1 cellular context compared by ENCODE assay signal in the genomic region with DNA sequence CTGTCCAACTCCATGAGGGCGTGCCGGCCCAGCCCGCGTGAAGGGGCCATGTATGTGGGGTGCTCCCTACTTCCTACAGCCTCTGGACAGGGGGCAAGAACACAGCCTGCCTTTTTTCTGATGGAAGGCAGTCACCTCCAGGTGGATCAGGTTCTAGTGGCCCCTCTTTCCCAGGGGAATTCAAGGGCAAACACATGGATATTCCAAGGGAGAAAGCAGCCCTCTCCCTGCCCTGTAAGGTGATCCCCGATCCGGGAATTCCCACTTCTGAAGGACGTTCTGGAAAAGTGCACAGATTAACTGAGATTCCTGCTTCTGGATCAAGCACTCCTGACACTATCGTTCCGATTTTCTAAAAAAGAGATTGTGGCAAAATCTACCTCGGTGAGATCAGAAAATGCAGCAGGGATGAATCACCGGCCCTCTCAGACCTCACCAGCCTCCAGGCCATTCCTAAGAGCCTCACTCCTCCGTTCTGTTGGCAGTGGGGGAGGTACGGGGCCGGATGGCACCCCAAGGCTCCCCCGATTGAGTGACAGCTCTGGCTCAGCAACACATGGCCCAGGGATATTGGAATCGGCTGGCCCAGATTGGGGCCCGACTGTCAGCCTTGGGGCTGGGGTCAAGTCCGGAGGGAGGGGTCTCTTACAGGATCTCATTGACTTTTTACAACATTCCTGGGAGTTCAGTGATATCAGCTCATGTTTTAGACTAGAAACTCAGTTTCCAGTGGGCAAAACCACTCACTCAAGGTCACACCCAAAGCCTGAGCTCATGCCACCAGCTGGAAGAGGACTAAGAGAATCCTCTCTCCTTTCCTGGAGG.
TF ChIP-seq lines count a peak whose summit lies in the region.

No MANE protein-coding gene starts in this region.

TF ChIP-seq in HepG2, 621 proteins besides CTCF, POLR2A, EP300 and RAD21 (continues in another document):
- TF ChIP-seq ZNF432 (CRISPR knock-in tag; IDR thresholded peaks at IDR 0.05; ENCODE audit: borderline replicate concordance) (no peak), ZNF121 (CRISPR knock-in tag; IDR thresholded peaks at IDR 0.05) (no peak; the same call in 1 of the 2 replicates), POLR2AphosphoS2 (IDR thresholded peaks at IDR 0.05; ENCODE audit: low read depth, low read length) (no peak), IRX3 (CRISPR knock-in tag; IDR thresholded peaks at IDR 0.05; ENCODE audit: borderline replicate concordance, low read depth) (no peak), ZNF747 (CRISPR knock-in tag; IDR thresholded peaks at IDR 0.05; ENCODE audit: borderline replicate concordance) (no peak; the same call in 1 of the 2 replicates), ZNF547 (CRISPR knock-in tag; IDR thresholded peaks at IDR 0.05) (0 out of 2 replicates have a peak, but pooled peaks have one; percentile 79), ZFY (CRISPR knock-in tag; IDR thresholded peaks at IDR 0.05) (no peak), ZNF703 (CRISPR knock-in tag; IDR thresholded peaks at IDR 0.05; ENCODE audit: borderline replicate concordance) (no peak), ZSCAN31 (CRISPR knock-in tag; IDR thresholded peaks at IDR 0.05; ENCODE audit: low read depth) (peak; percentile 12; the same call in 1 of the 2 replicates), HNRNPH1 (optimal IDR thresholded peaks at IDR 0.05; ENCODE audit: low read depth, low read length) (no peak), CBX1 (IDR thresholded peaks at IDR 0.05; ENCODE audit: low read depth) (no peak), ZFP82 (CRISPR knock-in tag; IDR thresholded peaks at IDR 0.05; ENCODE audit: borderline replicate concordance) (no peak; the same call in 1 of the 2 replicates), ZNF550 (CRISPR knock-in tag; IDR thresholded peaks at IDR 0.05; ENCODE audit: borderline replicate concordance) (no peak), ZNF75D (CRISPR knock-in tag; IDR thresholded peaks at IDR 0.05; ENCODE audit: borderline replicate concordance) (no peak), ZNF326 (CRISPR knock-in tag; IDR thresholded peaks at IDR 0.05; ENCODE audit: borderline replicate concordance) (no peak)
- TF ChIP-seq, protein P1, sequence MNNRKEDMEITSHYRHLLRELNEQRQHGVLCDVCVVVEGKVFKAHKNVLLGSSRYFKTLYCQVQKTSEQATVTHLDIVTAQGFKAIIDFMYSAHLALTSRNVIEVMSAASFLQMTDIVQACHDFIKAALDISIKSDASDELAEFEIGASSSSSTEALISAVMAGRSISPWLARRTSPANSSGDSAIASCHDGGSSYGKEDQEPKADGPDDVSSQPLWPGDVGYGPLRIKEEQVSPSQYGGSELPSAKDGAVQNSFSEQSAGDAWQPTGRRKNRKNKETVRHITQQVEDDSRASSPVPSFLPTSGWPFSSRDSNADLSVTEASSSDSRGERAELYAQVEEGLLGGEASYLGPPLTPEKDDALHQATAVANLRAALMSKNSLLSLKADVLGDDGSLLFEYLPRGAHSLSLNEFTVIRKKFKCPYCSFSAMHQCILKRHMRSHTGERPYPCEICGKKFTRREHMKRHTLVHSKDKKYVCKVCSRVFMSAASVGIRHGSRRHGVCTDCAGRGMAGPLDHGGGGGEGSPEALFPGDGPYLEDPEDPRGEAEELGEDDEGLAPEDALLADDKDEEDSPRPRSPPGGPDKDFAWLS (CRISPR knock-in tag; IDR thresholded peaks at IDR 0.05; ENCODE audit: borderline replicate concordance), result 0 out of 2 replicates have a peak, but pooled peaks have one; percentile 4
- TF ChIP-seq, protein P2, sequence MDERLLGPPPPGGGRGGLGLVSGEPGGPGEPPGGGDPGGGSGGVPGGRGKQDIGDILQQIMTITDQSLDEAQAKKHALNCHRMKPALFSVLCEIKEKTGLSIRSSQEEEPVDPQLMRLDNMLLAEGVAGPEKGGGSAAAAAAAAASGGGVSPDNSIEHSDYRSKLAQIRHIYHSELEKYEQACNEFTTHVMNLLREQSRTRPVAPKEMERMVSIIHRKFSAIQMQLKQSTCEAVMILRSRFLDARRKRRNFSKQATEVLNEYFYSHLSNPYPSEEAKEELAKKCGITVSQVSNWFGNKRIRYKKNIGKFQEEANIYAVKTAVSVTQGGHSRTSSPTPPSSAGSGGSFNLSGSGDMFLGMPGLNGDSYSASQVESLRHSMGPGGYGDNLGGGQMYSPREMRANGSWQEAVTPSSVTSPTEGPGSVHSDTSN (CRISPR knock-in tag; IDR thresholded peaks at IDR 0.05), result peak; percentile 77
- TF ChIP-seq, protein P3, sequence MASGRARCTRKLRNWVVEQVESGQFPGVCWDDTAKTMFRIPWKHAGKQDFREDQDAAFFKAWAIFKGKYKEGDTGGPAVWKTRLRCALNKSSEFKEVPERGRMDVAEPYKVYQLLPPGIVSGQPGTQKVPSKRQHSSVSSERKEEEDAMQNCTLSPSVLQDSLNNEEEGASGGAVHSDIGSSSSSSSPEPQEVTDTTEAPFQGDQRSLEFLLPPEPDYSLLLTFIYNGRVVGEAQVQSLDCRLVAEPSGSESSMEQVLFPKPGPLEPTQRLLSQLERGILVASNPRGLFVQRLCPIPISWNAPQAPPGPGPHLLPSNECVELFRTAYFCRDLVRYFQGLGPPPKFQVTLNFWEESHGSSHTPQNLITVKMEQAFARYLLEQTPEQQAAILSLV (CRISPR knock-in tag; IDR thresholded peaks at IDR 0.05; ENCODE audit: borderline replicate concordance), result no peak
- TF ChIP-seq, protein P4, sequence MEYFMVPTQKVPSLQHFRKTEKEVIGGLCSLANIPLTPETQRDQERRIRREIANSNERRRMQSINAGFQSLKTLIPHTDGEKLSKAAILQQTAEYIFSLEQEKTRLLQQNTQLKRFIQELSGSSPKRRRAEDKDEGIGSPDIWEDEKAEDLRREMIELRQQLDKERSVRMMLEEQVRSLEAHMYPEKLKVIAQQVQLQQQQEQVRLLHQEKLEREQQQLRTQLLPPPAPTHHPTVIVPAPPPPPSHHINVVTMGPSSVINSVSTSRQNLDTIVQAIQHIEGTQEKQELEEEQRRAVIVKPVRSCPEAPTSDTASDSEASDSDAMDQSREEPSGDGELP (IDR thresholded peaks at IDR 0.05; ENCODE audit: borderline replicate concordance, low read depth), result no peak
- TF ChIP-seq, protein P5, sequence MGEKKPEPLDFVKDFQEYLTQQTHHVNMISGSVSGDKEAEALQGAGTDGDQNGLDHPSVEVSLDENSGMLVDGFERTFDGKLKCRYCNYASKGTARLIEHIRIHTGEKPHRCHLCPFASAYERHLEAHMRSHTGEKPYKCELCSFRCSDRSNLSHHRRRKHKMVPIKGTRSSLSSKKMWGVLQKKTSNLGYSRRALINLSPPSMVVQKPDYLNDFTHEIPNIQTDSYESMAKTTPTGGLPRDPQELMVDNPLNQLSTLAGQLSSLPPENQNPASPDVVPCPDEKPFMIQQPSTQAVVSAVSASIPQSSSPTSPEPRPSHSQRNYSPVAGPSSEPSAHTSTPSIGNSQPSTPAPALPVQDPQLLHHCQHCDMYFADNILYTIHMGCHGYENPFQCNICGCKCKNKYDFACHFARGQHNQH (CRISPR knock-in tag; IDR thresholded peaks at IDR 0.05), result no peak
- TF ChIP-seq, protein P6, sequence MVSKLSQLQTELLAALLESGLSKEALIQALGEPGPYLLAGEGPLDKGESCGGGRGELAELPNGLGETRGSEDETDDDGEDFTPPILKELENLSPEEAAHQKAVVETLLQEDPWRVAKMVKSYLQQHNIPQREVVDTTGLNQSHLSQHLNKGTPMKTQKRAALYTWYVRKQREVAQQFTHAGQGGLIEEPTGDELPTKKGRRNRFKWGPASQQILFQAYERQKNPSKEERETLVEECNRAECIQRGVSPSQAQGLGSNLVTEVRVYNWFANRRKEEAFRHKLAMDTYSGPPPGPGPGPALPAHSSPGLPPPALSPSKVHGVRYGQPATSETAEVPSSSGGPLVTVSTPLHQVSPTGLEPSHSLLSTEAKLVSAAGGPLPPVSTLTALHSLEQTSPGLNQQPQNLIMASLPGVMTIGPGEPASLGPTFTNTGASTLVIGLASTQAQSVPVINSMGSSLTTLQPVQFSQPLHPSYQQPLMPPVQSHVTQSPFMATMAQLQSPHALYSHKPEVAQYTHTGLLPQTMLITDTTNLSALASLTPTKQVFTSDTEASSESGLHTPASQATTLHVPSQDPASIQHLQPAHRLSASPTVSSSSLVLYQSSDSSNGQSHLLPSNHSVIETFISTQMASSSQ (IDR thresholded peaks at IDR 0.05; ENCODE audit: low read depth), result no peak
- TF ChIP-seq, protein P6 (CRISPR knock-in tag; IDR thresholded peaks at IDR 0.05; ENCODE audit: borderline replicate concordance), result no peak
- TF ChIP-seq, protein P7, sequence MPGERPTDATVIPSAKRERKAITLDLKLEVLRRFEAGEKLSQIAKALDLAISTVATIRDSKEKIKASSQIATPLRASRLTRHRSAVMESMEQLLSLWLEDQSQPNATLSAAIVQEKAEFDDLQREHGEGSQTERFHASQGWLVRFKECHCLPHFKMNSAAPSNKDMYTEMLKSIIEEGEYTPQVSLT (CRISPR knock-in tag; IDR thresholded peaks at IDR 0.05; ENCODE audit: borderline replicate concordance, low read depth), result no peak
- TF ChIP-seq, protein P8, sequence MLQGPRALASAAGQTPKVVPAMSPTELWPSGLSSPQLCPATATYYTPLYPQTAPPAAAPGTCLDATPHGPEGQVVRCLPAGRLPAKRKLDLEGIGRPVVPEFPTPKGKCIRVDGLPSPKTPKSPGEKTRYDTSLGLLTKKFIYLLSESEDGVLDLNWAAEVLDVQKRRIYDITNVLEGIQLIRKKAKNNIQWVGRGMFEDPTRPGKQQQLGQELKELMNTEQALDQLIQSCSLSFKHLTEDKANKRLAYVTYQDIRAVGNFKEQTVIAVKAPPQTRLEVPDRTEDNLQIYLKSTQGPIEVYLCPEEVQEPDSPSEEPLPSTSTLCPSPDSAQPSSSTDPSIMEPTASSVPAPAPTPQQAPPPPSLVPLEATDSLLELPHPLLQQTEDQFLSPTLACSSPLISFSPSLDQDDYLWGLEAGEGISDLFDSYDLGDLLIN (CRISPR knock-in tag; IDR thresholded peaks at IDR 0.05; ENCODE audit: borderline replicate concordance), result no peak
- TF ChIP-seq, protein P9, sequence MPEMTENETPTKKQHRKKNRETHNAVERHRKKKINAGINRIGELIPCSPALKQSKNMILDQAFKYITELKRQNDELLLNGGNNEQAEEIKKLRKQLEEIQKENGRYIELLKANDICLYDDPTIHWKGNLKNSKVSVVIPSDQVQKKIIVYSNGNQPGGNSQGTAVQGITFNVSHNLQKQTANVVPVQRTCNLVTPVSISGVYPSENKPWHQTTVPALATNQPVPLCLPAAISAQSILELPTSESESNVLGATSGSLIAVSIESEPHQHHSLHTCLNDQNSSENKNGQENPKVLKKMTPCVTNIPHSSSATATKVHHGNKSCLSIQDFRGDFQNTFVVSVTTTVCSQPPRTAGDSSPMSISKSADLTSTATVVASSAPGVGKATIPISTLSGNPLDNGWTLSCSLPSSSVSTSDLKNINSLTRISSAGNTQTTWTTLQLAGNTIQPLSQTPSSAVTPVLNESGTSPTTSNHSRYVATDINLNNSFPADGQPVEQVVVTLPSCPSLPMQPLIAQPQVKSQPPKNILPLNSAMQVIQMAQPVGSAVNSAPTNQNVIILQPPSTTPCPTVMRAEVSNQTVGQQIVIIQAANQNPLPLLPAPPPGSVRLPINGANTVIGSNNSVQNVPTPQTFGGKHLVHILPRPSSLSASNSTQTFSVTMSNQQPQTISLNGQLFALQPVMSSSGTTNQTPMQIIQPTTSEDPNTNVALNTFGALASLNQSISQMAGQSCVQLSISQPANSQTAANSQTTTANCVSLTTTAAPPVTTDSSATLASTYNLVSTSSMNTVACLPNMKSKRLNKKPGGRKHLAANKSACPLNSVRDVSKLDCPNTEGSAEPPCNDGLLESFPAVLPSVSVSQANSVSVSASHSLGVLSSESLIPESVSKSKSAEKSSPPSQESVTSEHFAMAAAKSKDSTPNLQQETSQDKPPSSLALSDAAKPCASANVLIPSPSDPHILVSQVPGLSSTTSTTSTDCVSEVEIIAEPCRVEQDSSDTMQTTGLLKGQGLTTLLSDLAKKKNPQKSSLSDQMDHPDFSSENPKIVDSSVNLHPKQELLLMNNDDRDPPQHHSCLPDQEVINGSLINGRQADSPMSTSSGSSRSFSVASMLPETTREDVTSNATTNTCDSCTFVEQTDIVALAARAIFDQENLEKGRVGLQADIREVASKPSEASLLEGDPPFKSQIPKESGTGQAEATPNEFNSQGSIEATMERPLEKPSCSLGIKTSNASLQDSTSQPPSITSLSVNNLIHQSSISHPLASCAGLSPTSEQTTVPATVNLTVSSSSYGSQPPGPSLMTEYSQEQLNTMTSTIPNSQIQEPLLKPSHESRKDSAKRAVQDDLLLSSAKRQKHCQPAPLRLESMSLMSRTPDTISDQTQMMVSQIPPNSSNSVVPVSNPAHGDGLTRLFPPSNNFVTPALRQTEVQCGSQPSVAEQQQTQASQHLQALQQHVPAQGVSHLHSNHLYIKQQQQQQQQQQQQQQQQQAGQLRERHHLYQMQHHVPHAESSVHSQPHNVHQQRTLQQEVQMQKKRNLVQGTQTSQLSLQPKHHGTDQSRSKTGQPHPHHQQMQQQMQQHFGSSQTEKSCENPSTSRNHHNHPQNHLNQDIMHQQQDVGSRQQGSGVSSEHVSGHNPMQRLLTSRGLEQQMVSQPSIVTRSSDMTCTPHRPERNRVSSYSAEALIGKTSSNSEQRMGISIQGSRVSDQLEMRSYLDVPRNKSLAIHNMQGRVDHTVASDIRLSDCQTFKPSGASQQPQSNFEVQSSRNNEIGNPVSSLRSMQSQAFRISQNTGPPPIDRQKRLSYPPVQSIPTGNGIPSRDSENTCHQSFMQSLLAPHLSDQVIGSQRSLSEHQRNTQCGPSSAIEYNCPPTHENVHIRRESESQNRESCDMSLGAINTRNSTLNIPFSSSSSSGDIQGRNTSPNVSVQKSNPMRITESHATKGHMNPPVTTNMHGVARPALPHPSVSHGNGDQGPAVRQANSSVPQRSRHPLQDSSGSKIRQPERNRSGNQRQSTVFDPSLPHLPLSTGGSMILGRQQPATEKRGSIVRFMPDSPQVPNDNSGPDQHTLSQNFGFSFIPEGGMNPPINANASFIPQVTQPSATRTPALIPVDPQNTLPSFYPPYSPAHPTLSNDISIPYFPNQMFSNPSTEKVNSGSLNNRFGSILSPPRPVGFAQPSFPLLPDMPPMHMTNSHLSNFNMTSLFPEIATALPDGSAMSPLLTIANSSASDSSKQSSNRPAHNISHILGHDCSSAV (CRISPR knock-in tag; IDR thresholded peaks at IDR 0.05; ENCODE audit: borderline replicate concordance), result no peak
